In the genomic region with DNA sequence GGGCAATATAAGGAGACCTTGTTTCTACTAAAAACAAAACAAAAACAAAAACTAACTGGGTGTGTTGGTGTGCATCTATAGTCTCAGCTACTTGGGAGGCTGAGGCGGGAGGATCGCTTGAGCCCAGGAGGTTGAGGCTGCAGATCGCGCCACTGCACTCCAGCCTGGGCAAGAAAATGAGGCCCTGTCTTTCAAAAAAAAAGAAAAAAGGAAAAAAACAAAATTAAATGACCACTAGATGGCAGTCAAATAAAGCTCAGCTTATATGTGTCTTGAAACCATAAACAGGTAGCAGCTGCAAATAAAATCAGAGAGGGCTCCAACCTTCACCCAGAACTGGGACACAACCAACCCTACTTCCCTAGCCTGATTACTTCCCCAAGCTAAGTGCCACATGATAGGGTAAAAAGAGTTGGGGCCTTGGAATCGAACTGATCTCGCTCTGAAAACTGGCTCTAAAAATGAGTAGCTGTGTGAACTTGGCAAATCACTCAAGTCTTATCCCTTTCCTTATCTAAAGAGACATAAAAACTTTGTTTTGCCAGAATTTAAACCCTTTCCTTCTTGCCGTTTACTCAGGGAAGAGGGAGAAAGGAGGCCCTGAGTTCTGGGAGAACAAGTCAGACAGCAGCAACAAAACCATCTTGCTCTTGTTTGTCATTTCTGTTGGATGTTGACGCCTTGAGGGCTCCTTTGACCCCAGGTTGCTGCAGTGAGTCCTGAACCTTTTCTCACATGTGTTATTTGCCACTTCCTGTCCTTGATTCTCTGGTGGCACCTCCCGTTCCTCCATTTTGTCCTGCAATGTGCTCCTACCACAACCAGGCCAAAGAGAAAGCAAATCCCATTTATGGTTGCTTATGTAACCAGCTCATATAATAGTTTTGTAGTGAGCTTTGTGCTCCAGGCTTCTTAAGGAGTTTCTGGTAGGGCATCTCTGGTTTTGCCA, we compare ENCODE assay signal across 8 cellular contexts.
A peak's percentile ranks its signal among the peaks of the same experiment; 100 is the strongest.
DNase-seq lines count a peak whose midpoint lies in the region; ATAC-seq, FAIRE-seq and TF ChIP-seq lines count a peak whose summit lies in the region.

No MANE protein-coding gene starts in this region.

- CTCF ChIA-PET in BJ (lab: Yijun Ruan, JAX) (interaction anchor here (0.5 to 5.2 kb wide), 28 partner anchors 9 to 1790 kb away, joined by 3 to 51 read pairs (median 4); a partner anchor contains a TSS), K562 (lab: Yijun Ruan, JAX; ENCODE audit: low intra/inter-chr PET ratio) (interaction anchor here (0.8 to 2.8 kb wide), 5 partner anchors 103 to 218 kb away, joined by 3 to 19 read pairs (median 4); no protein-coding TSS in a partner anchor)

- H3K9me3 Mint-ChIP-seq in immature natural killer cell: no peaks in the 10 kb centered on the region

- no TSS peak for BruUV-seq in K562 (replicated peaks; lab: Mats Ljungman, UMichigan)

- TF ChIP-seq EP300 in K562 (IDR thresholded peaks at IDR 0.05; ENCODE audit: low read length) (no peak), suprapubic skin (IDR thresholded peaks at IDR 0.05) (no peak)

- POLR2A ChIA-PET in BJ (lab: Charles Lee): interaction anchor here (0.7 kb wide), 1 partner anchor 39 kb away, joined by 5 read pairs; no protein-coding TSS in a partner anchor
- POLR2A ChIA-PET in K562 (lab: Yijun Ruan, JAX): interaction anchor here (0.8 to 1.8 kb wide), 6 partner anchors 11 to 353 kb away, joined by 3 to 7 read pairs (median 3); no protein-coding TSS in a partner anchor

- no peak overlapping the region for H3K9ac ChIP-seq in K562 (ENCODE audit: insufficient read depth in 1 of 2, low read depth in 2 of 2, low read length in 2 of 2)

- H2AFZ ChIP-seq in K562 (ENCODE audit: low read depth, low read length): no peak overlapping the region

- no peak overlapping the region for H3K4me2 ChIP-seq in K562 (ENCODE audit: insufficient read depth, low read length)

- peak overlapping the region in 3 of 5 donors; percentile 17 to 55 (median 54) for H3K4me3 Mint-ChIP-seq in immature natural killer cell

- H3K27me3 ChIP-seq in BJ (ENCODE audit: control insufficient read depth, insufficient read depth, low read length) (no peaks in the 10 kb centered on the region), K562 (ENCODE audit: control insufficient read depth in 2 of 2, insufficient read depth in 2 of 2, low read length in 2 of 2) (no peaks in the 10 kb centered on the region), suprapubic skin (no peaks in the 10 kb centered on the region)

- peak; percentile 52 for TF ChIP-seq CTCF in BJ (IDR thresholded peaks at IDR 0.05; ENCODE audit: insufficient read depth, low read depth, low read length)
- TF ChIP-seq CTCF in K562 (IDR thresholded peaks at IDR 0.05 in 2 of 3, conservative IDR thresholded peaks at IDR 0.05 in 1 of 3; ENCODE audit: insufficient read depth in 2 of 3, low read depth in 1 of 3, low read length in 3 of 3): peak; percentile 57 to 88 (median 61); a peak in 5 of 6 replicates
- peak; percentile 6 to 52 for TF ChIP-seq CTCF in suprapubic skin (IDR thresholded peaks at IDR 0.05)

- H3K27ac Mint-ChIP-seq in immature natural killer cell: peak overlapping the region in 5 of 6 donors; percentile 37 to 71 (median 56)

- no peaks in the 10 kb centered on the region for H3K9me1 ChIP-seq in K562 (ENCODE audit: control insufficient read depth, insufficient read depth, low read length)

- no peaks in the 10 kb centered on the region for H3K9me3 ChIP-seq in K562 (replicated peaks; ENCODE audit: control insufficient read depth, insufficient read depth, low read depth, low read length)
- no peaks in the 10 kb centered on the region for H3K9me3 ChIP-seq in suprapubic skin

- H3K4me1 Mint-ChIP-seq in immature natural killer cell: peaks cover 12 to 16% of the 10 kb centered on the region in 2 donors

- H3K36me3 ChIP-seq in BJ (ENCODE audit: control insufficient read depth, insufficient read depth, low read length) (no peaks in the 10 kb centered on the region), K562 (ENCODE audit: control insufficient read depth, insufficient read depth, low read length) (peaks cover under 1% of the 10 kb centered on the region; the same call in 2 of the 3 replicates), suprapubic skin (no peaks in the 10 kb centered on the region)

- H3K79me2 ChIP-seq in K562 (ENCODE audit: control insufficient read depth, insufficient read depth, low read length): no peaks in the 10 kb centered on the region

- H3K4me1 ChIP-seq in K562 (replicated peaks in 1 of 2; ENCODE audit: control insufficient read depth in 2 of 2, insufficient read depth in 2 of 2, low read length in 2 of 2) (peaks cover 0 to 4% of the 10 kb centered on the region in 2 experiments; a peak in 2 of 5 replicates), suprapubic skin (peaks cover 10% of the 10 kb centered on the region)

- no peak overlapping the region for H3K4me3 ChIP-seq in BJ (ENCODE audit: low read depth, low read length)
- no peak overlapping the region for H3K4me3 ChIP-seq in K562
- H3K4me3 ChIP-seq in suprapubic skin: no peak overlapping the region

- ATAC-seq in GM18508 (IDR thresholded peaks at IDR 0.05; ENCODE audit: insufficient read depth, unreplicated experiment) (peak; percentile 65), HG03354 (IDR thresholded peaks at IDR 0.05; ENCODE audit: poor library complexity, severe bottlenecking, unreplicated experiment) (peak; percentile 78), K562 (peak; percentile 84), HG03045 (IDR thresholded peaks at IDR 0.05; ENCODE audit: unreplicated experiment) (no peak)

- WGBS in K562 (ENCODE audit: insufficient coverage, low coverage, missing lambda C conversion rate): 13% methylated on average over 9 of the region's 9 CpGs
- WGBS in suprapubic skin: 44% methylated on average over 9 of the region's 9 CpGs

- FAIRE-seq in K562 (lab: Jason Lieb, UNC): peak; percentile 65

- H4K20me1 ChIP-seq in K562 (replicated peaks; ENCODE audit: control insufficient read depth, insufficient read depth, low read length): no peaks in the 10 kb centered on the region

- intact Hi-C loops in K562 (cut with micrococcal nuclease): loop anchor here (1.0 kb wide), 3 partner anchors 103 to 217 kb away; no protein-coding TSS in a partner anchor

- in situ Hi-C loops in K562 (cut with MboI): loop anchor here (10.0 kb wide), 1 partner anchor 143 kb away; no protein-coding TSS in a partner anchor

- DNase-seq in BJ (ENCODE audit: low read depth): peak; percentile 5
- DNase-seq in NCI-H774 (lab: John Stamatoyannopoulos, UW): peak; percentile 62
- peak; percentile 42 to 65 (median 48) for DNase-seq in K562 (ENCODE audit: extremely low read depth in 1 of 4, low spot score in 3 of 4)
- peak; percentile 23 to 40 (median 39) for DNase-seq in immature natural killer cell
- no peak for DNase-seq in suprapubic skin (ENCODE audit: low spot score in 2 of 2)

- no peak overlapping the region for H3K27ac ChIP-seq in K562 (ENCODE audit: extremely low read depth, low read depth, low read length)
- no peak overlapping the region for H3K27ac ChIP-seq in suprapubic skin

- peaks cover 0 to 2% (median 0%) of the 10 kb centered on the region in 3 donors for H3K27me3 Mint-ChIP-seq in immature natural killer cell (ENCODE audit: low read depth in 3 of 3)

- peak; percentile 79 to 80 for TF ChIP-seq RAD21 in K562 (CRISPR knock-in tag; conservative IDR thresholded peaks at IDR 0.05 in 1 of 2, IDR thresholded peaks at IDR 0.05 in 1 of 2)

- peaks cover 0 to 6% (median 0%) of the 10 kb centered on the region in 3 donors for H3K36me3 Mint-ChIP-seq in immature natural killer cell

- TF ChIP-seq POLR2A in K562 (conservative IDR thresholded peaks at IDR 0.05): no peak
- TF ChIP-seq POLR2A in suprapubic skin (IDR thresholded peaks at IDR 0.05): no peak

TF ChIP-seq in K562, 482 proteins besides CTCF, POLR2A, EP300 and RAD21 (continues in another document):
- TF ChIP-seq, protein P1, sequence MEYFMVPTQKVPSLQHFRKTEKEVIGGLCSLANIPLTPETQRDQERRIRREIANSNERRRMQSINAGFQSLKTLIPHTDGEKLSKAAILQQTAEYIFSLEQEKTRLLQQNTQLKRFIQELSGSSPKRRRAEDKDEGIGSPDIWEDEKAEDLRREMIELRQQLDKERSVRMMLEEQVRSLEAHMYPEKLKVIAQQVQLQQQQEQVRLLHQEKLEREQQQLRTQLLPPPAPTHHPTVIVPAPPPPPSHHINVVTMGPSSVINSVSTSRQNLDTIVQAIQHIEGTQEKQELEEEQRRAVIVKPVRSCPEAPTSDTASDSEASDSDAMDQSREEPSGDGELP (CRISPR knock-in tag; IDR thresholded peaks at IDR 0.05; ENCODE audit: borderline replicate concordance): peak; percentile 28; the same call in 1 of the 2 replicates
- TF ChIP-seq ZNF384 (IDR thresholded peaks at IDR 0.05; ENCODE audit: low read depth, low read length) (peak; percentile 95), KHSRP (IDR thresholded peaks at IDR 0.05) (0 out of 2 replicates have a peak, but pooled peaks have one; percentile 13), MTA2 (IDR thresholded peaks at IDR 0.05; ENCODE audit: low read depth) (peak; percentile 6; the same call in 1 of the 2 replicates)
- TF ChIP-seq, protein P2, sequence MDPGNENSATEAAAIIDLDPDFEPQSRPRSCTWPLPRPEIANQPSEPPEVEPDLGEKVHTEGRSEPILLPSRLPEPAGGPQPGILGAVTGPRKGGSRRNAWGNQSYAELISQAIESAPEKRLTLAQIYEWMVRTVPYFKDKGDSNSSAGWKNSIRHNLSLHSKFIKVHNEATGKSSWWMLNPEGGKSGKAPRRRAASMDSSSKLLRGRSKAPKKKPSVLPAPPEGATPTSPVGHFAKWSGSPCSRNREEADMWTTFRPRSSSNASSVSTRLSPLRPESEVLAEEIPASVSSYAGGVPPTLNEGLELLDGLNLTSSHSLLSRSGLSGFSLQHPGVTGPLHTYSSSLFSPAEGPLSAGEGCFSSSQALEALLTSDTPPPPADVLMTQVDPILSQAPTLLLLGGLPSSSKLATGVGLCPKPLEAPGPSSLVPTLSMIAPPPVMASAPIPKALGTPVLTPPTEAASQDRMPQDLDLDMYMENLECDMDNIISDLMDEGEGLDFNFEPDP (CRISPR knock-in tag; IDR thresholded peaks at IDR 0.05): no peak

Comparison
In these comparisons a context has a peak if more than half of its experiments do, and no peak if none do; other contexts are left out.
1. DNase-seq: peak in BJ (single experiment), NCI-H774 (single experiment), K562 (4 of 4) and immature natural killer cell (3 of 3); none in suprapubic skin (0 of 2).
2. Peak in every context shown above with its lines, with median percentiles within 50 percentile points of each other: CTCF ChIP-seq.